Comparison of ENCODE assay signal across 12 cellular contexts in genomic region chr17:18004901-18005305, GRCh38. TPM values are rescaled to one million over a fixed set of nuclear protein-coding genes. Genes with fewer than 3 reads are reported as not detected.
DNase-seq lines count a peak whose midpoint lies in the region; ATAC-seq and TF ChIP-seq lines count a peak whose summit lies in the region.
"Had no signal": no experiment of that assay in that cellular context is flagged by ENCODE, and none has a peak within 500 bp of the region (broad histone marks: within the 10 kb centered on the region; RNA-seq: fewer than 3 reads in every experiment).

No MANE protein-coding gene starts in this region.

- no peak overlapping the region for H2BK15ac ChIP-seq in mesendoderm (replicated peaks; ENCODE audit: low read depth)

- H3K9ac ChIP-seq in mesendoderm (ENCODE audit: low read length): no peak overlapping the region

- peak; percentile 41 for TF ChIP-seq CTCF in choroid plexus epithelial cell (conservative IDR thresholded peaks at IDR 0.05; ENCODE audit: low read depth, low read length)

- no peak overlapping the region for H3K56ac ChIP-seq in mesendoderm (ENCODE audit: low read length)

- no CpG with 5 or more reads among the region's 9 CpGs for WGBS in mesendoderm (ENCODE audit: extremely low coverage, insufficient coverage, low lambda C conversion rate)

- peaks cover 2% of the 10 kb centered on the region for H3K4me1 ChIP-seq in mesendoderm (ENCODE audit: control insufficient read depth, low read depth, low read length)

- no peak overlapping the region for H4K5ac ChIP-seq in mesendoderm (ENCODE audit: low read length)

- no peaks in the 10 kb centered on the region for H3K79me2 ChIP-seq in mesendoderm (ENCODE audit: control insufficient read depth, insufficient read depth, low read length)

- DNase-seq in COLO668 (lab: John Stamatoyannopoulos, UW; ENCODE audit: unreplicated experiment) (peak; percentile 2), NCI-H128 (lab: John Stamatoyannopoulos, UW; ENCODE audit: unreplicated experiment) (peak; percentile 21), choroid plexus epithelial cell (ENCODE audit: low read depth) (no peak), mesendoderm (peak; percentile 67), COLO829 (ENCODE audit: low spot score) (no peak), G401 (ENCODE audit: low spot score) (no peak)
- DNase-seq: activated CD4-positive, alpha-beta T cell treated with anti-CD3 and anti-CD28 coated beads for 48 hours; activated naive CD4-positive, alpha-beta T cell treated with anti-CD3 and anti-CD28 coated beads, Interleukin-2, amount 10 ng/mL, durations not matched to agents 7 days and 5 days; stimulated activated CD4-positive, alpha-beta T cell treated with anti-CD3 and anti-CD28 coated beads, Interleukin-15, amount 100 ng/mL, for 24 hours had no signal

- H2BK120ac ChIP-seq in mesendoderm (ENCODE audit: low read depth, low read length): no peak overlapping the region

- no peak overlapping the region for H3K27ac ChIP-seq in mesendoderm (ENCODE audit: low read depth, low read length)

- H3K23ac ChIP-seq in mesendoderm (ENCODE audit: low read length): no peak overlapping the region

- H2BK5ac ChIP-seq in mesendoderm (ENCODE audit: low read length): no peak overlapping the region

- no peaks in the 10 kb centered on the region for H3K36me3 ChIP-seq in mesendoderm (ENCODE audit: control insufficient read depth, insufficient read depth, low read length)

- no peak overlapping the region for H3K4ac ChIP-seq in mesendoderm (ENCODE audit: low read depth, low read length)

- H3K18ac ChIP-seq in mesendoderm (ENCODE audit: low read length): no peak overlapping the region

- H2AK5ac ChIP-seq in mesendoderm (ENCODE audit: low read length): no peak overlapping the region

- H3K79me1 ChIP-seq in mesendoderm (ENCODE audit: low read length): no peaks in the 10 kb centered on the region

- ATAC-seq in GM19035 (IDR thresholded peaks at IDR 0.05; ENCODE audit: unreplicated experiment) (no peak), GM18868 (IDR thresholded peaks at IDR 0.05; ENCODE audit: unreplicated experiment) (no peak)
- ATAC-seq: stimulated activated memory B cell treated with anti-CD40 and anti-IgM and Interleukin-4, amounts not matched to agents 10 μg/mL and 1 μg/mL and 100 μg/mL, for 72 hours had no signal

- H3K4me3 ChIP-seq in choroid plexus epithelial cell (ENCODE audit: low read depth, low read length) (no peak overlapping the region), mesendoderm (ENCODE audit: low read length) (no peak overlapping the region)

- in situ Hi-C loops in G401 (cut with HindIII; ENCODE audit: low sequenced_read_pairs): no loop called here

- no peaks in the 10 kb centered on the region for H3K27me3 ChIP-seq in mesendoderm (ENCODE audit: insufficient read depth, low read length, poor library complexity)

- H4K8ac ChIP-seq in mesendoderm (ENCODE audit: low read depth, low read length): no peak overlapping the region

- no peak overlapping the region for H3K4me2 ChIP-seq in mesendoderm (ENCODE audit: low read length)

RNA-seq across cellular contexts. Expression of gene DRC3, which starts 32.2 kb away (rescaled TPM):
- 0.13 TPM for polyA plus RNA-seq in mesendoderm (2013, experiment 1 of 2)
- 0.13 TPM for polyA plus RNA-seq in mesendoderm (2013, experiment 2 of 2)
- 0.31 and 1.0 TPM in 2 replicates for total RNA-seq in G401 (2014; rRNA removed; shearing (Covaris generic))

RNA-seq across cellular contexts. Expression of gene TOM1L2, which starts 32.7 kb away (rescaled TPM):
- 4.7 TPM for polyA plus RNA-seq in mesendoderm (2013, experiment 1 of 2)
- 5.2 TPM for polyA plus RNA-seq in mesendoderm (2013, experiment 2 of 2)
- 57.1 and 77.1 TPM in 2 replicates for total RNA-seq in G401 (2014; rRNA removed; shearing (Covaris generic))

RNA-seq across cellular contexts. Expression of gene ATPAF2, which starts 34.1 kb away (rescaled TPM):
- 15.1 TPM for polyA plus RNA-seq in mesendoderm (2013, experiment 1 of 2)
- 15.9 TPM for polyA plus RNA-seq in mesendoderm (2013, experiment 2 of 2)
- total RNA-seq in G401 (2014; rRNA removed; shearing (Covaris generic)): 78.5 and 84.5 TPM in 2 replicates

RNA-seq across cellular contexts. Expression of gene GID4, which starts 34.3 kb away (rescaled TPM):
- polyA plus RNA-seq in mesendoderm (2013, experiment 1 of 2): 5.5 TPM
- polyA plus RNA-seq in mesendoderm (2013, experiment 2 of 2): 4.6 TPM
- total RNA-seq in G401 (2014; rRNA removed; shearing (Covaris generic)): 6.7 and 10.8 TPM in 2 replicates

Comparison
In these comparisons a context has a peak if more than half of its experiments do, and no peak if none do; other contexts are left out.
1. DNase-seq: peak in COLO668 (single experiment), NCI-H128 (single experiment) and mesendoderm (single experiment); none in choroid plexus epithelial cell (single experiment), COLO829 (single experiment) and G401 (single experiment).